17 cellular contexts compared by ENCODE assay signal in the genomic region with DNA sequence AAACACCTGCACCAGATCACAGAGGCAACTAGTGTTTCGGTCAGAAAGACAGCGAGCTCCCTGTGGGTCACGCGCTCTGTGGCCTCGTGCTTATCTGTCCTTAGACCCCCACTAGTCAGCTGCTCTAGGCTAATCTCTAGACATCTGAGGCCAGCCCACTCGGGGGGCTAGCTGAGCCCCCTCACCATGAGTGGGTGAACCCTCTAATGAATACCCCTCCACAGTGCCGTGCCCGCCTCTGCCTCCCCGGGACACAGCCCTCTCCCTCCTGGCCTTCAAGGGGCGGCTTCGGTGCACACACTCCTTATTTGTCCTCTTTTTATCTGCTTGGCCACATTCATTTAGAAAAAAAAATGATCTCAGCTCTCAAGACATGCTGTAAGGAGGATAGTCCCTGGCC.
DNase-seq lines count a peak whose midpoint lies in the region; ATAC-seq and TF ChIP-seq lines count a peak whose summit lies in the region.
"Had no signal": no experiment of that assay in that cellular context is flagged by ENCODE, and none has a peak within 500 bp of the region (broad histone marks: within the 10 kb centered on the region; RNA-seq: fewer than 3 reads in every experiment).

No MANE protein-coding gene starts in this region.

- dilution Hi-C loops in IMR-90 (cut with HindIII; ENCODE audit: low sequenced_read_pairs, unreplicated experiment) = no loop called here

- no peak for ATAC-seq in IMR-90 (ENCODE audit: low read depth)
- ATAC-seq in activated CD8-positive, alpha-beta T cell treated with anti-CD3 and anti-CD28 coated beads, Interleukin-2, amount 10 ng/mL, durations not matched to agents 7 days and 5 days = no peak
- ATAC-seq in HG03469 (IDR thresholded peaks at IDR 0.05; ENCODE audit: unreplicated experiment) = no peak
- ATAC-seq: GM12878 had no signal

- H2AK5ac ChIP-seq in IMR-90 (ENCODE audit: low read depth, low read length) (0 out of 2 replicates have a peak overlapping the region, but pooled peaks have one; percentile 30), neuronal stem cell (ENCODE audit: low read depth, low read length) (no peak overlapping the region)

- POLR2A ChIA-PET in IMR-90 (lab: Charles Lee; ENCODE audit: unreplicated experiment) = no interaction called here
- POLR2A ChIA-PET in activated CD8-positive, alpha-beta T cell treated with anti-CD3 and anti-CD28 coated beads, Interleukin-2, amount 10 ng/mL, durations not matched to agents 7 days and 5 days (lab: Charles Lee) = no interaction called here

- no peak overlapping the region for H3K4me3 Mint-ChIP-seq in glutamatergic neuron (ENCODE audit: unreplicated experiment)
- no peak overlapping the region for H3K4me3 Mint-ChIP-seq in activated CD8-positive, alpha-beta T cell treated with anti-CD3 and anti-CD28 coated beads, Interleukin-2, amount 10 ng/mL, durations not matched to agents 7 days and 5 days
- no peak overlapping the region for H3K4me3 Mint-ChIP-seq in nephron progenitor cell
- H3K4me3 Mint-ChIP-seq: CD4-positive, alpha-beta memory T cell had no signal

- H2AFZ ChIP-seq in IMR-90 (replicated peaks; ENCODE audit: low read length, poor library complexity) (no peak overlapping the region), neuronal stem cell (ENCODE audit: low read length) (no peak overlapping the region)
- H2AFZ ChIP-seq: GM23248 had no signal

- H3K18ac ChIP-seq in IMR-90 (ENCODE audit: low read depth, low read length) (no peak overlapping the region), neuronal stem cell (ENCODE audit: low read length) (peak overlapping the region; percentile 40)

- no peak for TF ChIP-seq RAD21 in IMR-90 (IDR thresholded peaks at IDR 0.05; ENCODE audit: low read length)

- no CpG with 5 or more reads among the region's 11 CpGs for WGBS in IMR-90 (ENCODE audit: extremely low coverage in 2 of 2, insufficient read length in 1 of 2), 2 experiments
- no CpG with 5 or more reads among the region's 11 CpGs for WGBS in neuronal stem cell (ENCODE audit: extremely low coverage in 2 of 2, insufficient read length in 2 of 2, insufficient replicate concordance in 1 of 2), 2 donors
- WGBS in sigmoid colon, 2 donors = 81 to 85% methylated on average over 11 of the region's 11 CpGs

- H3K36me3 ChIP-seq in IMR-90 (ENCODE audit: control insufficient read depth, insufficient read depth, low read length) (no peaks in the 10 kb centered on the region), neuronal stem cell (replicated peaks in 1 of 2; ENCODE audit: control insufficient read depth in 2 of 2, insufficient read depth in 2 of 2, low read length in 2 of 2) (no peaks in the 10 kb centered on the region), sigmoid colon (no peaks in the 10 kb centered on the region)
- H3K36me3 ChIP-seq: HAP-1 had no signal

- no peak overlapping the region for H4K5ac ChIP-seq in IMR-90 (ENCODE audit: low read depth, low read length)

- H3K9ac ChIP-seq in IMR-90 (ENCODE audit: low read depth, low read length) = no peak overlapping the region
- H3K9ac ChIP-seq in neuronal stem cell (ENCODE audit: low read depth, low read length, poor library complexity) = no peak overlapping the region
- H3K9ac ChIP-seq: GM23248 had no signal

- H3K4me1 ChIP-seq in IMR-90 (ENCODE audit: control insufficient read depth, insufficient read depth, low read length) = peaks cover 7% of the 10 kb centered on the region
- peaks cover 0 to 6% of the 10 kb centered on the region in 2 donors for H3K4me1 ChIP-seq in neuronal stem cell (ENCODE audit: control insufficient read depth in 2 of 2, insufficient read depth in 1 of 2, low read depth in 1 of 2, low read length in 2 of 2)
- H3K4me1 ChIP-seq in sigmoid colon = no peaks in the 10 kb centered on the region
- H3K4me1 ChIP-seq: HAP-1 had no signal

- no peaks in the 10 kb centered on the region for H3K79me1 ChIP-seq in IMR-90 (ENCODE audit: low read depth in 1 of 2, low read length in 2 of 2)
- H3K79me1 ChIP-seq in neuronal stem cell (ENCODE audit: low read depth, low read length) = no peaks in the 10 kb centered on the region

- no peaks in the 10 kb centered on the region for H4K20me1 ChIP-seq in IMR-90 (ENCODE audit: insufficient read depth, low read length)

- H2BK12ac ChIP-seq in neuronal stem cell (ENCODE audit: low read length) = no peak overlapping the region

- H3K4me1 Mint-ChIP-seq in glutamatergic neuron (ENCODE audit: low read depth, unreplicated experiment) (peaks cover 12% of the 10 kb centered on the region), nephron progenitor cell (peaks cover 82% of the 10 kb centered on the region)
- H3K4me1 Mint-ChIP-seq in activated CD8-positive, alpha-beta T cell treated with anti-CD3 and anti-CD28 coated beads, Interleukin-2, amount 10 ng/mL, durations not matched to agents 7 days and 5 days (ENCODE audit: low read depth) = no peaks in the 10 kb centered on the region
- H3K4me1 Mint-ChIP-seq: CD4-positive, alpha-beta memory T cell had no signal

- no peak overlapping the region for H2AK9ac ChIP-seq in IMR-90 (replicated peaks; ENCODE audit: low read depth, low read length, poor library complexity)

- H2BK20ac ChIP-seq in IMR-90 (ENCODE audit: low read depth, low read length) = no peak overlapping the region

- no peak overlapping the region for H3K4me2 ChIP-seq in IMR-90 (ENCODE audit: low read depth, low read length)
- H3K4me2 ChIP-seq in neuronal stem cell (ENCODE audit: insufficient read depth, low read length, poor library complexity, severe bottlenecking) = no peak overlapping the region

- H3K4me3 ChIP-seq in IMR-90 (ENCODE audit: insufficient read depth, low read depth, low read length) = no peak overlapping the region
- no peak overlapping the region for H3K4me3 ChIP-seq in neuronal stem cell (ENCODE audit: low read length in 2 of 2)
- H3K4me3 ChIP-seq in sigmoid colon = no peak overlapping the region
- H3K4me3 ChIP-seq: GM12878, GM23248, HAP-1 had no signal

- CTCF ChIA-PET in IMR-90 (lab: Yijun Ruan, JAX) = no interaction called here
- CTCF ChIA-PET in activated CD8-positive, alpha-beta T cell treated with anti-CD3 and anti-CD28 coated beads, Interleukin-2, amount 10 ng/mL, durations not matched to agents 7 days and 5 days (lab: Charles Lee) = no interaction called here

- H2BK5ac ChIP-seq in IMR-90 (ENCODE audit: low read depth, low read length, poor library complexity, severe bottlenecking) (no peak overlapping the region), neuronal stem cell (ENCODE audit: low read length) (no peak overlapping the region)

- H3K27me3 Mint-ChIP-seq in glutamatergic neuron (ENCODE audit: unreplicated experiment) (no peaks in the 10 kb centered on the region), nephron progenitor cell (ENCODE audit: low read depth, poor library complexity) (peaks cover 65% of the 10 kb centered on the region)
- no peaks in the 10 kb centered on the region for H3K27me3 Mint-ChIP-seq in activated CD8-positive, alpha-beta T cell treated with anti-CD3 and anti-CD28 coated beads, Interleukin-2, amount 10 ng/mL, durations not matched to agents 7 days and 5 days (ENCODE audit: low read depth)

- DNase-seq in IMR-90 (no peak), glutamatergic neuron (no peak), neuronal stem cell (ENCODE audit: low spot score) (no peak), sigmoid colon (peak; percentile 55), NCI-H1048 (lab: John Stamatoyannopoulos, UW) (no peak), nephron progenitor cell (no peak)
- DNase-seq in activated CD8-positive, alpha-beta T cell treated with anti-CD3 and anti-CD28 coated beads, Interleukin-2, amount 10 ng/mL, durations not matched to agents 7 days and 5 days = no peak
- DNase-seq: C1 segment of cervical spinal cord; Calu3; CD4-positive, alpha-beta memory T cell; COR-L47; EL; GDM1; GM23248 had no signal

- TF ChIP-seq EP300 in sigmoid colon (IDR thresholded peaks at IDR 0.05) = no peak

- peak overlapping the region; percentile 19 for H3K27ac Mint-ChIP-seq in glutamatergic neuron (ENCODE audit: unreplicated experiment)
- no peak overlapping the region for H3K27ac Mint-ChIP-seq in activated CD8-positive, alpha-beta T cell treated with anti-CD3 and anti-CD28 coated beads, Interleukin-2, amount 10 ng/mL, durations not matched to agents 7 days and 5 days
- no peak overlapping the region for H3K27ac Mint-ChIP-seq in nephron progenitor cell
- H3K27ac Mint-ChIP-seq: CD4-positive, alpha-beta memory T cell had no signal

- H3K36me3 Mint-ChIP-seq in glutamatergic neuron (ENCODE audit: unreplicated experiment) (peaks cover 8% of the 10 kb centered on the region), nephron progenitor cell (ENCODE audit: low read depth) (peaks cover 18% of the 10 kb centered on the region)
- H3K36me3 Mint-ChIP-seq in activated CD8-positive, alpha-beta T cell treated with anti-CD3 and anti-CD28 coated beads, Interleukin-2, amount 10 ng/mL, durations not matched to agents 7 days and 5 days (ENCODE audit: low read depth) = no peaks in the 10 kb centered on the region
- H3K36me3 Mint-ChIP-seq: CD4-positive, alpha-beta memory T cell had no signal

- H3K9me1 ChIP-seq in IMR-90 (ENCODE audit: insufficient read depth, low read length) = peaks cover 33% of the 10 kb centered on the region

- BruUV-seq in IMR-90 (replicated peaks; lab: Mats Ljungman, UMichigan) = no TSS peak

- in situ Hi-C loops in IMR-90 (cut with MboI; ENCODE audit: low sequenced_read_pairs) = no loop called here

- H3K4ac ChIP-seq in IMR-90 (ENCODE audit: low read depth, low read length) = peak overlapping the region; percentile 29; the same call in 1 of the 2 replicates
- no peak overlapping the region for H3K4ac ChIP-seq in neuronal stem cell (ENCODE audit: low read length)

- no peak overlapping the region for H4K8ac ChIP-seq in IMR-90 (ENCODE audit: low read depth in 2 of 2, low read length in 2 of 2)
- no peak overlapping the region for H4K8ac ChIP-seq in neuronal stem cell (ENCODE audit: low read depth, low read length)

- intact Hi-C loops in IMR-90 (cut with micrococcal nuclease) (no loop called here), sigmoid colon (cut with DNase I) (no loop called here)

- H3K14ac ChIP-seq in IMR-90 (replicated peaks; ENCODE audit: low read depth, low read length) = no peak overlapping the region
- no peak overlapping the region for H3K14ac ChIP-seq in neuronal stem cell (ENCODE audit: low read length)

- H2BK120ac ChIP-seq in IMR-90 (ENCODE audit: low read depth, low read length) = no peak overlapping the region; the same call in 1 of the 2 replicates
- H2BK120ac ChIP-seq in neuronal stem cell (ENCODE audit: low read depth, low read length) = no peak overlapping the region

- H2BK15ac ChIP-seq in IMR-90 (ENCODE audit: low read depth, low read length) (no peak overlapping the region), neuronal stem cell (ENCODE audit: low read length) (no peak overlapping the region)

- H3K9me3 ChIP-seq in IMR-90 (ENCODE audit: control insufficient read depth, insufficient read depth, low read length) (peaks cover 2% of the 10 kb centered on the region; the same call in 1 of the 2 replicates), neuronal stem cell (replicated peaks in 1 of 2; ENCODE audit: control insufficient read depth in 2 of 2, insufficient read depth in 1 of 2, low read depth in 1 of 2, low read length in 2 of 2) (peaks cover 0 to 5% of the 10 kb centered on the region in 2 donors), sigmoid colon (peaks cover 0 to 4% (median 0%) of the 10 kb centered on the region in 4 donors)
- H3K9me3 ChIP-seq: HAP-1 had no signal

- H3K23ac ChIP-seq in IMR-90 (ENCODE audit: low read depth, low read length) = no peak overlapping the region
- H3K23ac ChIP-seq in neuronal stem cell (ENCODE audit: low read depth, low read length, poor library complexity) = no peak overlapping the region

- H3K27me3 ChIP-seq in IMR-90 (ENCODE audit: control insufficient read depth, insufficient read depth, low read length) (no peaks in the 10 kb centered on the region), neuronal stem cell (ENCODE audit: control insufficient read depth in 3 of 3, insufficient read depth in 3 of 3, low read depth in 1 of 3, low read length in 3 of 3) (no peaks in the 10 kb centered on the region), sigmoid colon (peaks cover 3 to 56% (median 35%) of the 10 kb centered on the region in 3 donors)

- peaks cover 5% of the 10 kb centered on the region for H3K9me3 Mint-ChIP-seq in glutamatergic neuron (ENCODE audit: unreplicated experiment)
- no peaks in the 10 kb centered on the region for H3K9me3 Mint-ChIP-seq in activated CD8-positive, alpha-beta T cell treated with anti-CD3 and anti-CD28 coated beads, Interleukin-2, amount 10 ng/mL, durations not matched to agents 7 days and 5 days (ENCODE audit: insufficient read depth)
- H3K9me3 Mint-ChIP-seq in nephron progenitor cell = peaks cover 32% of the 10 kb centered on the region

- no peak overlapping the region for H4K91ac ChIP-seq in IMR-90 (ENCODE audit: insufficient read depth, low read depth, low read length)
- H4K91ac ChIP-seq in neuronal stem cell (ENCODE audit: low read depth, low read length, poor library complexity) = no peak overlapping the region

- TF ChIP-seq CTCF in IMR-90 (conservative IDR thresholded peaks at IDR 0.05; ENCODE audit: low read depth, low read length) = no peak
- TF ChIP-seq CTCF in glutamatergic neuron (IDR thresholded peaks at IDR 0.05; ENCODE audit: partially characterized antibody, unreplicated experiment) = no peak
- TF ChIP-seq CTCF in sigmoid colon (IDR thresholded peaks at IDR 0.05) = no peak
- no peak for TF ChIP-seq CTCF in nephron progenitor cell (IDR thresholded peaks at IDR 0.05)

- H3K27ac ChIP-seq in IMR-90 (ENCODE audit: insufficient read depth, low read length) (no peak overlapping the region), neuronal stem cell (replicated peaks; ENCODE audit: low read length) (no peak overlapping the region), sigmoid colon (no peak overlapping the region)
- H3K27ac ChIP-seq: GM23248 had no signal

- H3K56ac ChIP-seq in IMR-90 (ENCODE audit: extremely low read depth, insufficient read depth, low read length) = no peak overlapping the region

- TF ChIP-seq POLR2A in IMR-90 (IDR thresholded peaks at IDR 0.05; ENCODE audit: low read depth, low read length) = no peak
- TF ChIP-seq POLR2A in sigmoid colon (IDR thresholded peaks at IDR 0.05) = no peak
